In the genomic region with DNA sequence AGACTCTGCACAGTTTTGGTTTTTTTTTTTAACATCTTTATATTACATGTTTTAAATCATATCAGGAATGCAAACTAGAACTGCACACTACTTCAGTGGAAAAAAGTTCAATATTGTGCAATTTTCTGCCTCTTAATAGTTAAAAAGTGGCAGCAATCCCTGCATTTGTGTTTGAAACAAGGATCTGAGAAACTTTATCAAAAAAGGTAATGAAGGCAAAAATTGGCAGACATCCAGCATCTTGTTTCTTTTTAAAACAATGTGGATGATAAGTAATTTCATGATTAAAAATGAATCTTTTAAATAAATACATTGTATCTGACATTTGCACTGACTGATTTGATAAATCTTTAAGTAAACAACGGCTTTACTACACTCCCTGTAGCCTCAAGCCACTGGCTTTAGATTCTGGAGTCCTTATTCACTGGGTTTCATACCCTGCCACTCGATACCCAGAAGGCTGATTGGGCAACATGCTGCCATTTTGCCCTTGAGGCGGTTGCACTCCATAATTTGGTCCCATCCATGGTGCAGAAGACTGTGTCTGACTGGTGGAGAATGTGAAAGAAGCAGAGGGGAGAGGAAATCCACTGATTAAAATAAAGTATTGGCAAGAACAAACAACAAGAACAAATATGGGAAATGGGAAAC, we compare ENCODE assay signal across 24 cellular contexts. TPM values are rescaled to one million over a fixed set of nuclear protein-coding genes. Genes with fewer than 3 reads are reported as not detected.
DNase-seq lines count a peak whose midpoint lies in the region; FAIRE-seq and TF ChIP-seq lines count a peak whose summit lies in the region.
"Had no signal": no experiment of that assay in that cellular context is flagged by ENCODE, and none has a peak within 500 bp of the region (broad histone marks: within the 10 kb centered on the region; RNA-seq: fewer than 3 reads in every experiment).

No MANE protein-coding gene starts in this region.

- H3K9me3 ChIP-seq in CD8-positive, alpha-beta memory T cell (ENCODE audit: low read length), result no peaks in the 10 kb centered on the region
- H3K9me3 ChIP-seq in astrocyte (ENCODE audit: insufficient read depth, low read depth, low read length), result no peaks in the 10 kb centered on the region
- H3K9me3 ChIP-seq in adrenal gland (replicated peaks in 1 of 3), result no peaks in the 10 kb centered on the region
- H3K9me3 ChIP-seq: breast epithelium, colonic mucosa, esophagus muscularis mucosa, SJSA1, stomach, tibial nerve had no signal

- no peak for FAIRE-seq in astrocyte (lab: Jason Lieb, UNC)

- H3K27me3 Mint-ChIP-seq in CD8-positive, alpha-beta memory T cell, result no peaks in the 10 kb centered on the region
- H3K27me3 Mint-ChIP-seq in astrocyte (ENCODE audit: low read depth, unreplicated experiment), result no peaks in the 10 kb centered on the region
- H3K27me3 Mint-ChIP-seq: activated CD4-positive, alpha-beta T cell treated with anti-CD3 and anti-CD28 coated beads, Interleukin-2, amount 10 ng/mL, durations not matched to agents 24 days and 14 days; effector memory CD8-positive, alpha-beta T cell had no signal

- H3K9ac ChIP-seq in astrocyte (ENCODE audit: low read length), result no peak overlapping the region

- no peak overlapping the region for H3K4me3 ChIP-seq in CD8-positive, alpha-beta memory T cell (ENCODE audit: low read length)
- no peak overlapping the region for H3K4me3 ChIP-seq in astrocyte (ENCODE audit: insufficient read depth, low read depth, low read length)
- H3K4me3 ChIP-seq in adrenal gland, result no peak overlapping the region
- H3K4me3 ChIP-seq: breast epithelium, colonic mucosa, esophagus muscularis mucosa, lung, SJSA1, stomach, tibial nerve had no signal

- no peaks in the 10 kb centered on the region for H3K79me2 ChIP-seq in astrocyte (ENCODE audit: insufficient read depth, low read length)

- H3K4me1 Mint-ChIP-seq in CD8-positive, alpha-beta memory T cell, result peaks cover 0 to 16% (median 9%) of the 10 kb centered on the region in 3 donors
- H3K4me1 Mint-ChIP-seq in astrocyte (ENCODE audit: low read depth, unreplicated experiment), result no peaks in the 10 kb centered on the region

- no peaks in the 10 kb centered on the region for H4K20me1 ChIP-seq in astrocyte (ENCODE audit: insufficient read depth, low read length)

- no peak overlapping the region for H2AFZ ChIP-seq in astrocyte (ENCODE audit: low read depth, low read length)

- H3K27ac ChIP-seq in CD8-positive, alpha-beta memory T cell (ENCODE audit: low read depth, low read length), result no peak overlapping the region
- H3K27ac ChIP-seq in astrocyte (ENCODE audit: low read depth, low read length), result no peak overlapping the region
- H3K27ac ChIP-seq in adrenal gland, result no peak overlapping the region
- H3K27ac ChIP-seq: 22Rv1, breast epithelium, colonic mucosa, esophagus muscularis mucosa, SJSA1, stomach, tibial nerve had no signal

- H3K27me3 ChIP-seq in CD8-positive, alpha-beta memory T cell (ENCODE audit: insufficient read depth, low read length, poor library complexity, severe bottlenecking), result no peaks in the 10 kb centered on the region
- H3K27me3 ChIP-seq in astrocyte (ENCODE audit: insufficient read depth, low read length) (no peaks in the 10 kb centered on the region), adrenal gland (no peaks in the 10 kb centered on the region)
- H3K27me3 ChIP-seq: breast epithelium, colonic mucosa, esophagus muscularis mucosa, SJSA1, stomach, tibial nerve had no signal

- H3K4me3 Mint-ChIP-seq in CD8-positive, alpha-beta memory T cell, result no peak overlapping the region
- H3K4me3 Mint-ChIP-seq in astrocyte (ENCODE audit: unreplicated experiment), result no peak overlapping the region
- H3K4me3 Mint-ChIP-seq: activated CD4-positive, alpha-beta T cell treated with anti-CD3 and anti-CD28 coated beads, Interleukin-2, amount 10 ng/mL, durations not matched to agents 24 days and 14 days; effector memory CD8-positive, alpha-beta T cell had no signal

- 68 to 73% (median 72%) methylated on average over 3 of the region's 3 CpGs for WGBS in adrenal gland, 4 donors

- H3K9me3 Mint-ChIP-seq in CD8-positive, alpha-beta memory T cell, result no peaks in the 10 kb centered on the region
- H3K9me3 Mint-ChIP-seq in astrocyte (ENCODE audit: unreplicated experiment), result no peaks in the 10 kb centered on the region
- H3K9me3 Mint-ChIP-seq: activated CD4-positive, alpha-beta T cell treated with anti-CD3 and anti-CD28 coated beads, Interleukin-2, amount 10 ng/mL, durations not matched to agents 24 days and 14 days; effector memory CD8-positive, alpha-beta T cell had no signal

- H3K4me2 ChIP-seq in astrocyte (ENCODE audit: low read length), result no peak overlapping the region

- DNase-seq in DMS 273 (lab: John Stamatoyannopoulos, UW; ENCODE audit: unreplicated experiment) (peak; percentile 36), DMS 273 treated with DMSO at 0.1 percent for 48 hours (lab: John Stamatoyannopoulos, UW) (no peak), astrocyte (ENCODE audit: low read depth) (no peak), iris pigment epithelial cell (ENCODE audit: low read depth) (peak; percentile 21), kidney glomerular epithelial cell (lab: John Stamatoyannopoulos, UW) (no peak), globus pallidus (ENCODE audit: low spot score) (no peak), adrenal gland (no peak)
- DNase-seq in CD8-positive, alpha-beta memory T cell, result no peak
- DNase-seq: activated CD4-positive, alpha-beta T cell treated with anti-CD3 and anti-CD28 coated beads, Interleukin-2, amount 10 ng/mL, durations not matched to agents 24 days and 14 days; AML-193; colonic mucosa; effector memory CD8-positive, alpha-beta T cell; Kasumi-1; NCI-H1694; NCI-H526; stimulated activated CD4-positive, alpha-beta T cell treated with anti-CD3 and anti-CD28 coated beads, Interleukin-15, amount 100 ng/mL, for 24 hours; stomach; T-helper 2 cell had no signal

- H3K36me3 Mint-ChIP-seq in CD8-positive, alpha-beta memory T cell, result peaks cover 0 to 49% (median 5%) of the 10 kb centered on the region in 3 donors
- peaks cover 10% of the 10 kb centered on the region for H3K36me3 Mint-ChIP-seq in astrocyte (ENCODE audit: low read depth, unreplicated experiment)

- H3K27ac Mint-ChIP-seq in CD8-positive, alpha-beta memory T cell, result peak overlapping the region in 6 of 8 donors; percentile 20 to 78 (median 56)
- H3K27ac Mint-ChIP-seq in astrocyte (ENCODE audit: unreplicated experiment), result peak overlapping the region; percentile 14

- intact Hi-C loops in adrenal gland (cut with DNase I), result no loop called here

- H3K4me1 ChIP-seq in CD8-positive, alpha-beta memory T cell (ENCODE audit: insufficient read depth, low read length), result no peaks in the 10 kb centered on the region
- H3K4me1 ChIP-seq in astrocyte (ENCODE audit: insufficient read depth, low read length) (no peaks in the 10 kb centered on the region), adrenal gland (replicated peaks in 1 of 2) (peaks cover 11 to 33% of the 10 kb centered on the region in 2 donors)
- H3K4me1 ChIP-seq: breast epithelium, colonic mucosa, esophagus muscularis mucosa, SJSA1, tibial nerve had no signal

- CTCF ChIA-PET in CD8-positive, alpha-beta memory T cell (lab: Charles Lee), result interaction anchor here (1.0 to 1.6 kb wide), 2 partner anchors 19 to 21 kb away, joined by 3 to 4 read pairs; a partner anchor contains a TSS

- TF ChIP-seq POLR2A in adrenal gland (IDR thresholded peaks at IDR 0.05), result no peak

- TF ChIP-seq CTCF in astrocyte (IDR thresholded peaks at IDR 0.05; ENCODE audit: insufficient read depth, low read depth, low read length), result no peak
- TF ChIP-seq CTCF in adrenal gland (IDR thresholded peaks at IDR 0.05), result no peak

- H3K36me3 ChIP-seq in CD8-positive, alpha-beta memory T cell (ENCODE audit: insufficient read depth, low read length), result peaks cover 9% of the 10 kb centered on the region
- peaks cover 42% of the 10 kb centered on the region for H3K36me3 ChIP-seq in astrocyte (ENCODE audit: insufficient read depth, low read length)
- peaks cover 0 to 43% of the 10 kb centered on the region in 2 donors for H3K36me3 ChIP-seq in adrenal gland (replicated peaks in 1 of 2)
- H3K36me3 ChIP-seq: breast epithelium, colonic mucosa had no signal

- POLR2A ChIA-PET in CD8-positive, alpha-beta memory T cell (lab: Charles Lee), result interaction anchor here (0.6 kb wide), 1 partner anchor 81 kb away, joined by 4 read pairs; no protein-coding TSS in a partner anchor

RNA-seq across cellular contexts. Expression of a gene that starts 21.6 kb away (rescaled TPM):
- 10 to 100 TPM; 29.1 to 34.6 TPM for total RNA-seq in CD8-positive, alpha-beta memory T cell
- polyA plus RNA-seq in CD8-positive, alpha-beta memory T cell, result 31.4 TPM
- 15.2 and 20.7 TPM in 2 replicates for total RNA-seq in astrocyte
- total RNA-seq in adrenal gland, result 10 to 100 TPM; 15.6 to 33.7 (median 20.6) TPM
- 10 to 100 TPM in 2 of 3 donors, 1 to 10 TPM in 1; 8.0 to 13.7 (median 13.5) TPM for polyA plus RNA-seq in adrenal gland

RNA-seq across cellular contexts. Expression of a gene that starts 36.0 kb away (rescaled TPM):
- 10 to 100 TPM; 88.1 to 98.7 TPM for total RNA-seq in CD8-positive, alpha-beta memory T cell
- polyA plus RNA-seq in CD8-positive, alpha-beta memory T cell, result 46.8 TPM
- total RNA-seq in astrocyte (104 and 112 TPM in 2 replicates), adrenal gland (100 to 1,000 TPM in 3 of 8 donors, 10 to 100 TPM in 5; 25.9 to 121 (median 84.4) TPM)
- polyA plus RNA-seq in adrenal gland, result 100 to 1,000 TPM in 1 of 3 donors, 10 to 100 TPM in 2; 49.9 to 136 (median 81.9) TPM

RNA-seq across cellular contexts. Expression of a gene that starts 45.5 kb away (rescaled TPM):
- total RNA-seq in CD8-positive, alpha-beta memory T cell, result 10 to 100 TPM; 15.2 to 18.8 TPM
- polyA plus RNA-seq in CD8-positive, alpha-beta memory T cell, result 27.7 TPM
- total RNA-seq in astrocyte (93.5 and 94.0 TPM in 2 replicates), adrenal gland (100 to 1,000 TPM in 2 of 8 donors, 10 to 100 TPM in 6; 50.5 to 124 (median 68.3) TPM)
- polyA plus RNA-seq in adrenal gland, result 10 to 100 TPM; 10.1 to 60.5 (median 11.7) TPM

Comparison
In these comparisons a context has a peak if more than half of its experiments do, and no peak if none do; other contexts are left out.
1. DNase-seq: peak in DMS 273 (single experiment) and iris pigment epithelial cell (single experiment); none in DMS 273 treated with DMSO at 0.1 percent for 48 hours (single experiment), CD8-positive, alpha-beta memory T cell (0 of 5), astrocyte (single experiment), kidney glomerular epithelial cell (single experiment), globus pallidus (single experiment) and adrenal gland (0 of 7).